2 cellular contexts compared by ENCODE assay signal in genomic region chr17:42544874-42545283, GRCh38.
TF ChIP-seq lines count a peak whose summit lies in the region.

No MANE protein-coding gene starts in this region.

TF ChIP-seq in K562, 482 proteins besides CTCF, POLR2A, EP300 and RAD21:
- TF ChIP-seq SP1 (CRISPR knock-in tag; IDR thresholded peaks at IDR 0.05) (no peak), POLR2B (IDR thresholded peaks at IDR 0.05; ENCODE audit: low read depth, partially characterized antibody) (peak; percentile 20), SRSF9 (IDR thresholded peaks at IDR 0.05; ENCODE audit: borderline replicate concordance, low read depth, low read length) (no peak), ZNF280B (CRISPR knock-in tag; IDR thresholded peaks at IDR 0.05) (no peak), PBX2 (CRISPR knock-in tag; IDR thresholded peaks at IDR 0.05; ENCODE audit: low read depth) (no peak), PBX2 (tag; conservative IDR thresholded peaks at IDR 0.05; ENCODE audit: low read depth) (no peak), EHMT2 (IDR thresholded peaks at IDR 0.05) (no peak)
TF ChIP-seq in K562: peak in this region for 1.

TF ChIP-seq in liver, 16 proteins besides CTCF, POLR2A, EP300 and RAD21:
- TF ChIP-seq RXRA (IDR thresholded peaks at IDR 0.05) (peak; percentile 90 to 95), JUND (IDR thresholded peaks at IDR 0.05) (peak; percentile 42 to 43), SP1 (IDR thresholded peaks at IDR 0.05) (peak; percentile 93), YY1 (IDR thresholded peaks at IDR 0.05) (peak; percentile 84), ZBTB33 (IDR thresholded peaks at IDR 0.05) (peak; percentile 60), GABPA (IDR thresholded peaks at IDR 0.05 in 1 of 2, conservative IDR thresholded peaks at IDR 0.05 in 1 of 2) (peak in 1 of 2 donors; percentile 48), TAF1 (conservative IDR thresholded peaks at IDR 0.05) (peak; percentile 65), MAX (IDR thresholded peaks at IDR 0.05) (peak; percentile 70), REST (IDR thresholded peaks at IDR 0.05) (peak; percentile 54), EGR1 (IDR thresholded peaks at IDR 0.05; ENCODE audit: low read depth in 2 of 2) (no peak), HNF4G (IDR thresholded peaks at IDR 0.05) (no peak), ATF3 (IDR thresholded peaks at IDR 0.05) (no peak), FOXA1 (IDR thresholded peaks at IDR 0.05) (peak; percentile 20), HNF4A (conservative IDR thresholded peaks at IDR 0.05) (peak; percentile 83), NR2F2 (IDR thresholded peaks at IDR 0.05) (peak; percentile 50), FOXA2 (IDR thresholded peaks at IDR 0.05) (peak; percentile 51)
